ENCODE assay signal across 26 cellular contexts in the genomic region with DNA sequence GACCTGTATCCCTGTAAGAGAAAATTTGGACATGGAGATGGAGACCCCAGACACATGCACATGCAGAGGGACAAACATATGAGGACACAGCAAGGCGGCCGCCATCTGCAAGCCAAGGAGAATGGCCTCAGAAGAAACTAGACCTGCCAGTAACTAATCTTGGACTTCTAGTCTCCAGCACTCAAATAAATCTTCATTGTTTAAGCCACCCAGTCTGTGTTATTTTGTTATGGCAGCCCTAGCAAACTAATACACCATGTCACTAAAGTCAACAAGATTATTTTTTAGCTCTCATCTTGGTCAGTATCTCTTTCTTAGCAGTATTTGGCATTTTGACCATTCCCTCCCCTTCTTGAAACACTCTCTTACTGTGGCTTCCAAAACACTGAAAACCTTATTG.
"Had no signal": no experiment of that assay in that cellular context is flagged by ENCODE, and none has a peak within 500 bp of the region (broad histone marks: within the 10 kb centered on the region; RNA-seq: fewer than 3 reads in every experiment).

No MANE protein-coding gene starts in this region.

- H3K9me3 Mint-ChIP-seq: effector memory CD8-positive, alpha-beta T cell; naive thymus-derived CD4-positive, alpha-beta T cell; nephron progenitor cell; stimulated activated memory B cell treated with anti-CD40 and anti-IgM and Interleukin-4, amounts not matched to agents 10 μg/mL and 1 μg/mL and 100 μg/mL, for 72 hours had no signal

- ATAC-seq: effector memory CD8-positive, alpha-beta T cell; esophagus mucosa; gastroesophageal sphincter; heart left ventricle; left lobe of liver; naive thymus-derived CD4-positive, alpha-beta T cell; psoas muscle; right cardiac atrium; stimulated activated memory B cell treated with anti-CD40 and anti-IgM and Interleukin-4, amounts not matched to agents 10 μg/mL and 1 μg/mL and 100 μg/mL, for 72 hours had no signal

- H3K9me3 ChIP-seq: gastroesophageal sphincter, heart left ventricle, psoas muscle, spleen, stomach, thyroid gland had no signal

- H3K27ac Mint-ChIP-seq: stimulated activated memory B cell treated with anti-CD40 and anti-IgM and Interleukin-4, amounts not matched to agents 10 μg/mL and 1 μg/mL and 100 μg/mL, for 72 hours had no signal

- H3K4me1 Mint-ChIP-seq: nephron progenitor cell had no signal

- DNase-seq: cerebellar nuclear complex; cortex of kidney; effector memory CD8-positive, alpha-beta T cell; foreskin fibroblast; heart left ventricle; kidney; mesendoderm; midbrain; naive thymus-derived CD4-positive, alpha-beta T cell; nephron progenitor cell; nucleus accumbens; psoas muscle; right cardiac atrium; spleen; stimulated activated CD4-positive, alpha-beta T cell treated with anti-CD3 and anti-CD28 coated beads, Interleukin-4, amount 100 ng/mL, for 4 hours; stomach; thyroid gland; trophoblast cell had no signal

- H3K27me3 Mint-ChIP-seq: effector memory CD8-positive, alpha-beta T cell; naive thymus-derived CD4-positive, alpha-beta T cell; stimulated activated memory B cell treated with anti-CD40 and anti-IgM and Interleukin-4, amounts not matched to agents 10 μg/mL and 1 μg/mL and 100 μg/mL, for 72 hours had no signal

- H2AFZ ChIP-seq: hepatocyte had no signal

- H3K4me3 ChIP-seq: gastroesophageal sphincter, heart left ventricle, hepatocyte, lung, psoas muscle, skin epidermis, spleen, stomach, thyroid gland had no signal

- H3K4me3 Mint-ChIP-seq: effector memory CD8-positive, alpha-beta T cell; naive thymus-derived CD4-positive, alpha-beta T cell; nephron progenitor cell; stimulated activated memory B cell treated with anti-CD40 and anti-IgM and Interleukin-4, amounts not matched to agents 10 μg/mL and 1 μg/mL and 100 μg/mL, for 72 hours had no signal

- H3K27ac ChIP-seq: epithelial cell of prostate, gastroesophageal sphincter, heart left ventricle, hepatocyte, psoas muscle, skin epidermis, spleen, stomach, thyroid gland had no signal

- H3K4me1 ChIP-seq: gastroesophageal sphincter, thyroid gland had no signal

- H3K4me2 ChIP-seq: hepatocyte had no signal

- H3K27me3 ChIP-seq: gastroesophageal sphincter, heart left ventricle, hepatocyte, spleen, stomach, thyroid gland had no signal
